Comparison of ENCODE assay signal across 8 cellular contexts in the genomic region with DNA sequence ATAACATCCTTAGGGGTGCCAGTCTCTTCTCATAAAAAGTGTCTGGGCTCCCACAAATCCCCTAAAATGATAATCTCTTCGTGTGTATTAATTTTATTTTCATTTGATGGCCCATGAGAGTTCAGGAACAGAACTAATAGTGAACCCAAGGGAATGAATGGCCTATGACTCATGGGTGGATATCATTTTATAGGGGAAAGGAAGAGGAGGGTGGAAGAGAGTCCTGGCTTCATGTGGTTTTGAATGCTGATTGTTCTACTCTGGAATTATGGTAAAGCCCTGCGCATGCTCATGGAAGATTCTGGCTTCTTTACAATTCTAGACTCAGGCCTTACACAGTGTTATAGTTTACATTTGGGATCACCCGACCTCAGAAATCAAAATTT. TPM values are rescaled to one million over a fixed set of nuclear protein-coding genes. Genes with fewer than 3 reads are reported as not detected.
DNase-seq lines count a peak whose midpoint lies in the region; ATAC-seq and TF ChIP-seq lines count a peak whose summit lies in the region.

No MANE protein-coding gene starts in this region.

- TF ChIP-seq POLR2A in ovary (IDR thresholded peaks at IDR 0.05) = no peak

- peaks cover 90% of the 10 kb centered on the region for H3K4me1 ChIP-seq in PC-3 (ENCODE audit: insufficient read depth, low read length)
- peaks cover 22% of the 10 kb centered on the region for H3K4me1 ChIP-seq in ovary (ENCODE audit: insufficient read depth)

- ATAC-seq in PC-3 (peak; percentile 61), left lobe of liver (no peak), HG03342 (IDR thresholded peaks at IDR 0.05; ENCODE audit: unreplicated experiment) (no peak)

- POLR2A ChIA-PET in PC-3 (lab: Charles Lee; ENCODE audit: unreplicated experiment) = interaction anchor here (0.7 to 1.0 kb wide), 2 partner anchors 69 to 82 kb away, joined by 3 to 7 read pairs; a partner anchor contains a TSS

- H3K4me3 ChIP-seq in PC-3 (ENCODE audit: low read length) (peak overlapping the region; percentile 60), ovary (peak overlapping the region; percentile 8)

- no peak overlapping the region for H2AFZ ChIP-seq in PC-3 (ENCODE audit: low read length)

- H3K4me2 ChIP-seq in PC-3 (ENCODE audit: low read length) = peak overlapping the region; percentile 86

- DNase-seq in COLO829 (ENCODE audit: low spot score) = peak; percentile 93
- DNase-seq in PC-3 = peak; percentile 98
- DNase-seq in epithelial cell of prostate (ENCODE audit: low read depth, low spot score) = peak; percentile 62
- DNase-seq in ovary = no peak
- no peak for DNase-seq in left lobe of liver (ENCODE audit: low spot score)
- DNase-seq in stimulated activated CD4-positive, alpha-beta T cell treated with anti-CD3 and anti-CD28 coated beads, Interleukin-4, amount 100 ng/mL, for 24 hours = no peak
- DNase-seq in DMS79 (lab: John Stamatoyannopoulos, UW) = no peak

- H3K79me2 ChIP-seq in PC-3 (ENCODE audit: low read length) = peaks cover 60% of the 10 kb centered on the region

- H3K27ac ChIP-seq in PC-3 (ENCODE audit: low read length) (peak overlapping the region; percentile 96), epithelial cell of prostate (peak overlapping the region; percentile 93), ovary (peak overlapping the region in 1 of 2 donors; percentile 67)

- TF ChIP-seq EP300 in ovary (IDR thresholded peaks at IDR 0.05) = no peak

- H4K20me1 ChIP-seq in PC-3 (ENCODE audit: low read length) = no peaks in the 10 kb centered on the region

- no peaks in the 10 kb centered on the region for H3K36me3 ChIP-seq in PC-3 (ENCODE audit: low read depth, low read length)
- H3K36me3 ChIP-seq in ovary = no peaks in the 10 kb centered on the region

- TF ChIP-seq CTCF in PC-3 (conservative IDR thresholded peaks at IDR 0.05; ENCODE audit: low read depth, low read length) (no peak), ovary (IDR thresholded peaks at IDR 0.05) (no peak)

- no peaks in the 10 kb centered on the region for H3K9me2 ChIP-seq in PC-3 (replicated peaks; ENCODE audit: low read length)

- WGBS in ovary, 3 donors = 18 to 25% (median 21%) methylated on average over 3 of the region's 3 CpGs

- H3K27me3 ChIP-seq in PC-3 (ENCODE audit: low read length) (no peaks in the 10 kb centered on the region), ovary (no peaks in the 10 kb centered on the region)

- BruUV-seq in PC-3 (replicated peaks; lab: Mats Ljungman, UMichigan) = no TSS peak

- H3K9ac ChIP-seq in PC-3 (ENCODE audit: low read length) = peak overlapping the region; percentile 90

- H3F3A ChIP-seq in PC-3 (ENCODE audit: low read length, unreplicated experiment) = peaks cover 21% of the 10 kb centered on the region

- CTCF ChIA-PET in PC-3 (lab: Charles Lee) = no interaction called here

- intact Hi-C loops in PC-3 (cut with micrococcal nuclease) = loop anchor here (1.0 to 2.0 kb wide), 4 partner anchors 32 to 517 kb away; a partner anchor contains a TSS
- intact Hi-C loops in ovary (cut with DNase I) = no loop called here

- no peaks in the 10 kb centered on the region for H3K9me3 ChIP-seq in PC-3 (ENCODE audit: low read length)
- no peaks in the 10 kb centered on the region for H3K9me3 ChIP-seq in ovary

RNA-seq across cellular contexts. Expression of a gene that starts 35.3 kb away (rescaled TPM):
- total RNA-seq in PC-3 (2014; rRNA removed) = 10.3 and 10.9 TPM in 2 replicates
- 10 to 100 TPM; 10.7 to 17.5 (median 14.6) TPM for total RNA-seq in ovary
- polyA plus RNA-seq in ovary = 10 to 100 TPM in 1 of 2 donors, 1 to 10 TPM in 1; 7.3 to 16.4 TPM
- total RNA-seq in left lobe of liver = 1.0 TPM

Comparison
In these comparisons a context has a peak if more than half of its experiments do, and no peak if none do; other contexts are left out.
1. DNase-seq: peak in COLO829 (single experiment), PC-3 (single experiment) and epithelial cell of prostate (single experiment); none in ovary (0 of 5), left lobe of liver (single experiment), stimulated activated CD4-positive, alpha-beta T cell treated with anti-CD3 and anti-CD28 coated beads, Interleukin-4, amount 100 ng/mL, for 24 hours (single experiment) and DMS79 (single experiment).